10 cellular contexts compared by ENCODE assay signal in genomic region chr10:27981744-27982143, GRCh38.
"Had no signal": no experiment of that assay in that cellular context is flagged by ENCODE, and none has a peak within 500 bp of the region (broad histone marks: within the 10 kb centered on the region; RNA-seq: fewer than 3 reads in every experiment).

No MANE protein-coding gene starts in this region.

- H3K4me3 ChIP-seq: GM23248, GM23338, HAP-1 had no signal

- H3K4me1 Mint-ChIP-seq: GM23338, H9 had no signal

- H3K9ac ChIP-seq: GM23248 had no signal

- H2AFZ ChIP-seq: GM23248, GM23338 had no signal

- H3K36me3 ChIP-seq: HAP-1 had no signal

- ATAC-seq: GM23338, HCT116 had no signal

- H3K4me1 ChIP-seq: HAP-1 had no signal

- H3K27ac Mint-ChIP-seq: GM23338, H9, HFFc6 had no signal

- H3K4me2 ChIP-seq: GM23338 had no signal

- DNase-seq: GM23248, GOT3, H7, H9, HCEC 1CT, HFFc6 had no signal

- H3K9me3 ChIP-seq: HAP-1 had no signal

- H3K27ac ChIP-seq: GM23248 had no signal

- FAIRE-seq: H54 had no signal

- H3K9me3 Mint-ChIP-seq: GM23338 had no signal

- H3K4me3 Mint-ChIP-seq: GM23338, H9, HFFc6 had no signal
